Comparison of ENCODE assay signal across 1 cellular context in the genomic region with DNA sequence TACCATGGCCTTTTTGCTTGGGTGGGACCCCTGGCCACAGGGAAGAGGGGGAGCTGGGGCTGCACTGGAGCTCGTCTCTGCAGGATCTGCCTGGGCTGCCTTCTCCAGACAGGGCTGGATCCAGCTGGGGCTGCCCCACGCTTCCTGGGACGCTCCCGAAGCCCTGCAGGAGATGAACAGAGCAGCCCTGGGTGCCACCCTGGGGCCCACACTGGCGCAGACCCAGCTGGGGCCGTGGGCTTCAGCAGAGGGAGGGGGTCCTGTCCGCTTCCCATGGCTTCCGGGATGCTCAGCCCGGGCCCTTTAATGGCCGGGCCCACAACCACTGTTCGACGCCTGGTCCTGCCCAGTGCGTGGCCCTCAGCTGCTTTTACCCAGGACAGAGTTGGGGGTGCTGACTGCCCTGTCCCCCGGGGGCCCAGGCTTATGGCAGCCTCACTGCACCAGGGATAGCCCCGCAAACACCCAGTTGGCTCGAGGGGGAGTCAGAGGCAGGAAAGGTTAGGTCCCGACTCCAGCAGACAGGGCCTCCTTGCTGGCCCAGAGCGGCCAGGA.
TF ChIP-seq lines count a peak whose summit lies in the region.

No MANE protein-coding gene starts in this region.

TF ChIP-seq in HCT116, 20 proteins besides CTCF, POLR2A, EP300 and RAD21:
- TF ChIP-seq ZNF274 (IDR thresholded peaks at IDR 0.05; ENCODE audit: low read depth, low read length), result no peak
- TF ChIP-seq REST (IDR thresholded peaks at IDR 0.05; ENCODE audit: low read depth), result no peak
- peak; percentile 35; the same call in 1 of the 2 replicates for TF ChIP-seq POLR2AphosphoS5 (IDR thresholded peaks at IDR 0.05; ENCODE audit: low read depth, low read length)
